ENCODE assay signal across 11 cellular contexts in the genomic region with DNA sequence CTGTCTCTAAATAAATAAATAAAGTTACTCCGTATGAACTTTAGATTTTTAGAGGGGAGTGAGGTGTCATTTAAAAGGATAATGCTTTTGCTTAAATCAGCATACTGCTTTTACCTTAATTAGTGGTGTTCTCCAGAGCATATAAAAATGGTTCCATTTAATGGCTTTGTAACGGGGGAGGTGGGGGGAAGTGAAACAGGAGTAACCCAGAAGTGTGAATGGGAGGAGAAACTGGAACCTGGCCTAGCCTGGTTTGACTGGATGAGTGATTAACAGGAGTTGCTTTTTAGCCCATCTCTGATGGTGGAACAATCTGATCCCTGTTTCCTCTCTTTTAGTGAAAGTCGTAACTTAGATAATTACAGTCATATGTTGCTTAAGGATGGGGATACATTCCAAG. TPM values are rescaled to one million over a fixed set of nuclear protein-coding genes. Genes with fewer than 3 reads are reported as not detected.
DNase-seq lines count a peak whose midpoint lies in the region; TF ChIP-seq lines count a peak whose summit lies in the region.
"Had no signal": no experiment of that assay in that cellular context is flagged by ENCODE, and none has a peak within 500 bp of the region (broad histone marks: within the 10 kb centered on the region; RNA-seq: fewer than 3 reads in every experiment).

No MANE protein-coding gene starts in this region.

- H3K36me3 ChIP-seq in SU-DHL-6 (ENCODE audit: low read length) (peaks cover 12% of the 10 kb centered on the region), transverse colon (peaks cover 0 to 13% (median 5%) of the 10 kb centered on the region in 4 donors)

- intact Hi-C loops in activated naive CD4-positive, alpha-beta T cell treated with anti-CD3 and anti-CD28 coated beads for 36 hours (cut with micrococcal nuclease) = loop anchor here (2.0 to 10.0 kb wide), 6 partner anchors 90 to 1877 kb away; no protein-coding TSS in a partner anchor
- intact Hi-C loops in transverse colon (cut with DNase I; ENCODE audit: low total_unique reads) = loop anchor here (10.0 kb wide), 1 partner anchor 143 kb away; no protein-coding TSS in a partner anchor

- no peak overlapping the region for H3K9ac ChIP-seq in SU-DHL-6 (ENCODE audit: low read length)

- H3K9me3 Mint-ChIP-seq in activated naive CD4-positive, alpha-beta T cell treated with anti-CD3 and anti-CD28 coated beads for 36 hours = no peaks in the 10 kb centered on the region
- H3K9me3 Mint-ChIP-seq in immature natural killer cell = no peaks in the 10 kb centered on the region

- no peak for TF ChIP-seq EP300 in transverse colon (IDR thresholded peaks at IDR 0.05; ENCODE audit: low read depth)

- peak overlapping the region; percentile 74 for H3K4me3 ChIP-seq in SU-DHL-6 (ENCODE audit: insufficient read depth, low read length, poor library complexity, severe bottlenecking)
- no peak overlapping the region for H3K4me3 ChIP-seq in transverse colon

- H3K4me1 Mint-ChIP-seq in activated naive CD4-positive, alpha-beta T cell treated with anti-CD3 and anti-CD28 coated beads for 36 hours (ENCODE audit: low read depth) = peaks cover 46% of the 10 kb centered on the region
- H3K4me1 Mint-ChIP-seq in immature natural killer cell = peaks cover 56% of the 10 kb centered on the region in 2 donors

- H3K4me1 ChIP-seq in transverse colon = peaks cover 9 to 44% (median 33%) of the 10 kb centered on the region in 4 donors
- H3K4me1 ChIP-seq: Caco-2 had no signal

- WGBS in transverse colon (ENCODE audit: low coverage in 1 of 2), 2 donors = 61 to 72% methylated on average over 2 to 3 of the region's 3 CpGs

- CTCF ChIA-PET in activated naive CD4-positive, alpha-beta T cell treated with anti-CD3 and anti-CD28 coated beads for 36 hours (lab: Charles Lee) = interaction anchor here (0.7 to 3.9 kb wide), 3 partner anchors 10 to 144 kb away, joined by 3 to 15 read pairs (median 7); no protein-coding TSS in a partner anchor

- no peak overlapping the region for H2AFZ ChIP-seq in SU-DHL-6 (ENCODE audit: low read depth, low read length, severe bottlenecking)

- no peaks in the 10 kb centered on the region for H3K9me2 ChIP-seq in SU-DHL-6 (replicated peaks; ENCODE audit: insufficient read depth, low read length)

- H3K36me3 Mint-ChIP-seq in activated naive CD4-positive, alpha-beta T cell treated with anti-CD3 and anti-CD28 coated beads for 36 hours (ENCODE audit: low read depth) = peaks cover 28% of the 10 kb centered on the region
- peaks cover 13 to 19% (median 16%) of the 10 kb centered on the region in 3 donors for H3K36me3 Mint-ChIP-seq in immature natural killer cell

- H3K27me3 Mint-ChIP-seq in activated naive CD4-positive, alpha-beta T cell treated with anti-CD3 and anti-CD28 coated beads for 36 hours (ENCODE audit: low read depth) = no peaks in the 10 kb centered on the region
- peaks cover 14 to 24% (median 15%) of the 10 kb centered on the region in 3 donors for H3K27me3 Mint-ChIP-seq in immature natural killer cell (ENCODE audit: low read depth in 3 of 3)

- TF ChIP-seq CTCF in SU-DHL-6 (IDR thresholded peaks at IDR 0.05; ENCODE audit: insufficient read depth, low read length, poor library complexity, severe bottlenecking) (no peak), transverse colon (IDR thresholded peaks at IDR 0.05) (no peak)

- peak; percentile 18 for DNase-seq in activated naive CD4-positive, alpha-beta T cell treated with anti-CD3 and anti-CD28 coated beads for 36 hours
- DNase-seq in activated naive CD4-positive, alpha-beta T cell treated with Interleukin-2 at 50 U/mL for 16 hours = no peak
- DNase-seq in immature natural killer cell = no peak
- DNase-seq in transverse colon = no peak
- DNase-seq in hepatic stellate cell (ENCODE audit: low spot score) = no peak
- DNase-seq in SHP77 treated with DMSO at 0.1 percent for 48 hours (lab: John Stamatoyannopoulos, UW) = no peak
- no peak for DNase-seq in HuH-7.5 (ENCODE audit: low spot score)
- DNase-seq: Caco-2, heart left ventricle, NCI-H1105 treated with DMSO at 0.1 percent for 48 hours had no signal

- H3K27ac ChIP-seq in SU-DHL-6 (ENCODE audit: low read depth, low read length) (peak overlapping the region; percentile 83), transverse colon (peak overlapping the region; percentile 90 to 95 (median 94))

- peak overlapping the region; percentile 98 for H3K4me3 Mint-ChIP-seq in activated naive CD4-positive, alpha-beta T cell treated with anti-CD3 and anti-CD28 coated beads for 36 hours
- H3K4me3 Mint-ChIP-seq in immature natural killer cell = peak overlapping the region; percentile 78 to 95 (median 94)

- H3K9me3 ChIP-seq in SU-DHL-6 (ENCODE audit: insufficient read depth, low read length) (no peaks in the 10 kb centered on the region), transverse colon (no peaks in the 10 kb centered on the region)
- H3K9me3 ChIP-seq: Caco-2, heart left ventricle had no signal

- TF ChIP-seq POLR2A in transverse colon (IDR thresholded peaks at IDR 0.05) = no peak

- H3K79me2 ChIP-seq in SU-DHL-6 (ENCODE audit: insufficient read depth, low read length) = peaks cover 49% of the 10 kb centered on the region

- in situ Hi-C loops in transverse colon (cut with MboI; ENCODE audit: low pct_ligation_motif_present in 1 of 4, low pct_unique_long_range_greater_than_20kb in 1 of 4, low sequenced_read_pairs in 3 of 4) = loop anchor here in 2 of 4 donors (10.0 to 25.0 kb wide), 2 partner anchors 143 to 715 kb away; a partner anchor contains a TSS

- H3K27ac Mint-ChIP-seq in activated naive CD4-positive, alpha-beta T cell treated with anti-CD3 and anti-CD28 coated beads for 36 hours = peak overlapping the region; percentile 98
- peak overlapping the region; percentile 72 to 99 (median 87) for H3K27ac Mint-ChIP-seq in immature natural killer cell

- H3K27me3 ChIP-seq in SU-DHL-6 (ENCODE audit: low read length) (no peaks in the 10 kb centered on the region), transverse colon (no peaks in the 10 kb centered on the region)
- H3K27me3 ChIP-seq: heart left ventricle had no signal

- peak overlapping the region; percentile 99 for H3K4me2 ChIP-seq in SU-DHL-6 (ENCODE audit: low read depth, low read length, poor library complexity, severe bottlenecking)

- no peaks in the 10 kb centered on the region for H4K20me1 ChIP-seq in SU-DHL-6 (ENCODE audit: low read depth, low read length)

- peaks cover 38% of the 10 kb centered on the region for H3F3A ChIP-seq in SU-DHL-6 (ENCODE audit: insufficient read depth)

RNA-seq across cellular contexts. Expression of a gene that starts 1.6 kb away (rescaled TPM):
- total RNA-seq in activated naive CD4-positive, alpha-beta T cell treated with anti-CD3 and anti-CD28 coated beads for 36 hours = 100 to 1,000 TPM; 101 to 107 TPM
- polyA plus RNA-seq in immature natural killer cell = 100 to 1,000 TPM; 117 to 187 (median 182) TPM
- total RNA-seq in transverse colon = 100 to 1,000 TPM; 143 to 284 (median 155) TPM

RNA-seq across cellular contexts. Expression of a gene that starts 36.5 kb away (rescaled TPM):
- not detected for total RNA-seq in activated naive CD4-positive, alpha-beta T cell treated with anti-CD3 and anti-CD28 coated beads for 36 hours
- polyA plus RNA-seq in immature natural killer cell = not detected
- not detected for total RNA-seq in transverse colon
- total RNA-seq: heart left ventricle had no signal

RNA-seq across cellular contexts. Expression of a gene that starts 40.7 kb away (rescaled TPM):
- total RNA-seq in activated naive CD4-positive, alpha-beta T cell treated with anti-CD3 and anti-CD28 coated beads for 36 hours = not detected
- polyA plus RNA-seq in immature natural killer cell = not detected
- total RNA-seq in transverse colon = under 1 TPM in 2 of 4 donors, not detected in 2; 0.16 to 0.27 TPM
- total RNA-seq: Caco-2 had no signal
